ENCODE assay signal across 2 cellular contexts in genomic region chr2:109523536-109524361, GRCh38.
TF ChIP-seq lines count a peak whose summit lies in the region.

No MANE protein-coding gene starts in this region.

TF ChIP-seq in A549, 52 proteins besides CTCF, POLR2A, EP300 and RAD21 (continued from another document):
- TF ChIP-seq NFE2L2 (conservative IDR thresholded peaks at IDR 0.05; ENCODE audit: low read length) (no peak), HOXA7 (CRISPR knock-in tag; IDR thresholded peaks at IDR 0.05) (no peak), JUNB (IDR thresholded peaks at IDR 0.05) (no peak), MAFK (IDR thresholded peaks at IDR 0.05; ENCODE audit: partially characterized antibody) (no peak), CHD2 (IDR thresholded peaks at IDR 0.05; ENCODE audit: low read length, partially characterized antibody) (no peak), MAX (IDR thresholded peaks at IDR 0.05) (no peak), HOXB5 (CRISPR knock-in tag; IDR thresholded peaks at IDR 0.05) (no peak)
- TF ChIP-seq, protein P1, sequence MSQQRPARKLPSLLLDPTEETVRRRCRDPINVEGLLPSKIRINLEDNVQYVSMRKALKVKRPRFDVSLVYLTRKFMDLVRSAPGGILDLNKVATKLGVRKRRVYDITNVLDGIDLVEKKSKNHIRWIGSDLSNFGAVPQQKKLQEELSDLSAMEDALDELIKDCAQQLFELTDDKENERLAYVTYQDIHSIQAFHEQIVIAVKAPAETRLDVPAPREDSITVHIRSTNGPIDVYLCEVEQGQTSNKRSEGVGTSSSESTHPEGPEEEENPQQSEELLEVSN (IDR thresholded peaks at IDR 0.05; ENCODE audit: borderline replicate concordance, low read depth): no peak

TF ChIP-seq in GM12878, 131 proteins besides CTCF, POLR2A, EP300 and RAD21:
- no peak for TF ChIP-seq ZNF687 (IDR thresholded peaks at IDR 0.05)
- TF ChIP-seq BMI1 (IDR thresholded peaks at IDR 0.05; ENCODE audit: borderline replicate concordance): no peak
- no peak for TF ChIP-seq KAT2A (conservative IDR thresholded peaks at IDR 0.05; ENCODE audit: control insufficient read depth, low read depth, low read length)
- TF ChIP-seq ZSCAN29 (IDR thresholded peaks at IDR 0.05): no peak
- TF ChIP-seq MEF2B (IDR thresholded peaks at IDR 0.05; ENCODE audit: partially characterized antibody, poor library complexity, severe bottlenecking): no peak
- no peak for TF ChIP-seq CBX3 (IDR thresholded peaks at IDR 0.05; ENCODE audit: borderline replicate concordance, low read depth)
- TF ChIP-seq RUNX3 (IDR thresholded peaks at IDR 0.05; ENCODE audit: low read length): no peak
- TF ChIP-seq MYC (IDR thresholded peaks at IDR 0.05; ENCODE audit: insufficient read depth, insufficient read length, insufficient replicate concordance, low read length, severe bottlenecking): no peak
- TF ChIP-seq KDM1A (IDR thresholded peaks at IDR 0.05; ENCODE audit: borderline replicate concordance): no peak
- TF ChIP-seq REST (IDR thresholded peaks at IDR 0.05; ENCODE audit: low read depth, low read length): no peak
- no peak for TF ChIP-seq CBX5 (IDR thresholded peaks at IDR 0.05; ENCODE audit: low read depth)
- TF ChIP-seq BACH1 (IDR thresholded peaks at IDR 0.05; ENCODE audit: borderline replicate concordance): no peak
- TF ChIP-seq ATF2 (IDR thresholded peaks at IDR 0.05; ENCODE audit: low read length): no peak
- TF ChIP-seq SUZ12 (IDR thresholded peaks at IDR 0.05; ENCODE audit: unreplicated experiment): no peak
- no peak for TF ChIP-seq POU2F2 (IDR thresholded peaks at IDR 0.05; ENCODE audit: borderline replicate concordance, low read depth, low read length)
- no peak for TF ChIP-seq USF2 (IDR thresholded peaks at IDR 0.05; ENCODE audit: borderline replicate concordance, low read depth, low read length)
- no peak for TF ChIP-seq NR2C2 (IDR thresholded peaks at IDR 0.05; ENCODE audit: borderline replicate concordance, control insufficient read depth, insufficient read length, low read depth)
- TF ChIP-seq HDGF (IDR thresholded peaks at IDR 0.05): no peak
- TF ChIP-seq BHLHE40 (IDR thresholded peaks at IDR 0.05; ENCODE audit: borderline replicate concordance in 1 of 2, low read depth in 2 of 2, low read length in 1 of 2): no peak
TF ChIP-seq in GM12878: peak in this region for 0.
